Comparison of ENCODE assay signal across 6 cellular contexts in genomic region chr17:28716740-28717577, GRCh38. TPM values are rescaled to one million over a fixed set of nuclear protein-coding genes. Genes with fewer than 3 reads are reported as not detected.
DNase-seq lines count a peak whose midpoint lies in the region; ATAC-seq and TF ChIP-seq lines count a peak whose summit lies in the region.

No MANE protein-coding gene starts in this region.

- H3K9me3 ChIP-seq in DOHH2 (ENCODE audit: control insufficient read depth, insufficient read depth, low read length) (no peaks in the 10 kb centered on the region), mononuclear cell (ENCODE audit: low read depth, low read length) (no peaks in the 10 kb centered on the region)

- H3K9me2 ChIP-seq in DOHH2 (replicated peaks; ENCODE audit: control insufficient read depth, low read length): no peaks in the 10 kb centered on the region

- peaks cover 21% of the 10 kb centered on the region for H3K36me3 ChIP-seq in DOHH2 (ENCODE audit: control insufficient read depth, low read length)

- peak; percentile 33 for DNase-seq in amniotic epithelial cell (ENCODE audit: low read depth)

- no peak overlapping the region for H3K27ac ChIP-seq in DOHH2 (ENCODE audit: low read depth, low read length)

- H3K79me2 ChIP-seq in DOHH2 (ENCODE audit: control insufficient read depth, low read length): peaks cover 36% of the 10 kb centered on the region

- H3K27me3 ChIP-seq in DOHH2 (ENCODE audit: control insufficient read depth, low read length): peaks cover 3% of the 10 kb centered on the region; the same call in 1 of the 2 replicates
- H3K27me3 ChIP-seq in mononuclear cell (ENCODE audit: insufficient read depth, low read length): peaks cover 2% of the 10 kb centered on the region

- H4K20me1 ChIP-seq in DOHH2 (ENCODE audit: control insufficient read depth, insufficient read depth, low read depth, low read length): peaks cover 10% of the 10 kb centered on the region

- peak overlapping the region; percentile 100 for H3K4me2 ChIP-seq in DOHH2 (ENCODE audit: low read length)

- ATAC-seq in GM19324 (IDR thresholded peaks at IDR 0.05; ENCODE audit: low FRiP score, unreplicated experiment): no peak
- ATAC-seq in GM18867 (IDR thresholded peaks at IDR 0.05; ENCODE audit: unreplicated experiment): no peak
- ATAC-seq in HG03135 (IDR thresholded peaks at IDR 0.05; ENCODE audit: unreplicated experiment): no peak

- no peak for TF ChIP-seq CTCF in DOHH2 (IDR thresholded peaks at IDR 0.05; ENCODE audit: low read depth, low read length, poor library complexity, severe bottlenecking)

- peak overlapping the region; percentile 98 for H3K4me3 ChIP-seq in DOHH2 (ENCODE audit: low read length)
- peak overlapping the region; percentile 36 for H3K4me3 ChIP-seq in mononuclear cell (ENCODE audit: low read length)

- peaks cover 27% of the 10 kb centered on the region for H3K4me1 ChIP-seq in DOHH2 (ENCODE audit: control insufficient read depth, low read length)
- peaks cover 57% of the 10 kb centered on the region for H3K4me1 ChIP-seq in mononuclear cell (ENCODE audit: insufficient read depth, low read length)

- peaks cover 22% of the 10 kb centered on the region for H3F3A ChIP-seq in DOHH2 (ENCODE audit: control insufficient read depth, insufficient read depth)

RNA-seq across cellular contexts. Expression of gene RAB34, which starts 0.7 kb away (rescaled TPM):
- 27.0 TPM for total RNA-seq in mononuclear cell

RNA-seq across cellular contexts. Expression of gene RPL23A, which starts 2.8 kb away (rescaled TPM):
- 1,375 TPM for total RNA-seq in mononuclear cell

RNA-seq across cellular contexts. Expression of gene PROCA1, which starts 5.3 kb away (rescaled TPM):
- 0.94 TPM for total RNA-seq in mononuclear cell

RNA-seq across cellular contexts. Expression of gene TLCD1, which starts 9.1 kb away (rescaled TPM):
- total RNA-seq in mononuclear cell: not detected

RNA-seq across cellular contexts. Expression of gene NEK8, which starts 11.6 kb away (rescaled TPM):
- 1.4 TPM for total RNA-seq in mononuclear cell
